Comparison of ENCODE assay signal across 9 cellular contexts in the genomic region with DNA sequence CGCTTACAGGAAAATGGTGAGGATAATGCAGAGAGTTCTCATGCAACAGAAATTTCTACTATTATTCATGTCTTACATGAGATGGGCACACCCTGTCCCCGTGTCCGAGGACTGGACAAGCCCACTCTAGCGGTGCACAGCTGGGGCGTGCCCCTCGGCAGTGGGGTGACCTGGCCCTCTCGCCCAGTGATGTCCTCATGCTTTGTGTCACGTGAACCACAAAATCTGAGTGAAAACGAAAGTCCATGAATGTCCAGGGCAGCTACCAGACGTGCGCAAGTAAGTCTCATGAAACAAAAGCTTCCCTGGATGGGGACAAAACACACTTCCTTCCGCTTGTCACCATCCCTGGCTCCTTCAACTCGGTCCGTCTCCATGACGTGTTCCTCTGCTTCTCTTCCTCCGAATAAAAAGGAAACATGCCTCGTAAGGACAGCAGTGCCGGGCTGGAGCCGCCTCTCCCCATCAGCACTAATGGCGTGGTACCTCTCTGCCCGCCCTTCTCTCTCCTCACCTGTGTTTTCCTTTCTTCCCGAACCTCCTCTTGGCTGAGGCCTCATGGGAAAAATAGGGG. TPM values are rescaled to one million over a fixed set of nuclear protein-coding genes. Genes with fewer than 3 reads are reported as not detected.
A peak's percentile ranks its signal among the peaks of the same experiment; 100 is the strongest.
DNase-seq lines count a peak whose midpoint lies in the region; ATAC-seq and TF ChIP-seq lines count a peak whose summit lies in the region.
"Had no signal": no experiment of that assay in that cellular context is flagged by ENCODE, and none has a peak within 500 bp of the region (broad histone marks: within the 10 kb centered on the region; RNA-seq: fewer than 3 reads in every experiment).

No MANE protein-coding gene starts in this region.

- no peak overlapping the region for H3K9ac ChIP-seq in parathyroid adenoma

- H3K27me3 Mint-ChIP-seq in CD8-positive, alpha-beta memory T cell: peaks cover 34 to 68% of the 10 kb centered on the region in 2 donors
- peaks cover 25% of the 10 kb centered on the region for H3K27me3 Mint-ChIP-seq in activated T-helper 1 cell treated with anti-CD3 and anti-CD28 coated beads, Interleukin-12 subunit alpha, Interleukin-12 subunit beta, Interleukin-2, Interleukin-4 antibody, amounts not matched to agents 30 ng/mL and 10 ng/mL and 1 ng/mL, durations not matched to agents 14 hours and 24 hours and 36 hours (ENCODE audit: insufficient read depth)

- H3K4me2 ChIP-seq in parathyroid adenoma (ENCODE audit: low read length): peak overlapping the region; percentile 86

- CTCF ChIA-PET in CD8-positive, alpha-beta memory T cell (lab: Charles Lee): no interaction called here

- peaks cover 0 to 17% (median 0%) of the 10 kb centered on the region in 3 donors for H3K4me1 Mint-ChIP-seq in CD8-positive, alpha-beta memory T cell
- no peaks in the 10 kb centered on the region for H3K4me1 Mint-ChIP-seq in activated T-helper 1 cell treated with anti-CD3 and anti-CD28 coated beads, Interleukin-12 subunit alpha, Interleukin-12 subunit beta, Interleukin-2, Interleukin-4 antibody, amounts not matched to agents 30 ng/mL and 10 ng/mL and 1 ng/mL, durations not matched to agents 14 hours and 24 hours and 36 hours (ENCODE audit: low read depth)

- no peaks in the 10 kb centered on the region for H3K9me3 ChIP-seq in CD8-positive, alpha-beta memory T cell (ENCODE audit: low read length)
- H3K9me3 ChIP-seq in Peyer's patch (no peaks in the 10 kb centered on the region), parathyroid adenoma (ENCODE audit: control insufficient read depth, low read length) (no peaks in the 10 kb centered on the region)

- no peak overlapping the region for H3K27ac Mint-ChIP-seq in CD8-positive, alpha-beta memory T cell
- no peak overlapping the region for H3K27ac Mint-ChIP-seq in activated T-helper 1 cell treated with anti-CD3 and anti-CD28 coated beads, Interleukin-12 subunit alpha, Interleukin-12 subunit beta, Interleukin-2, Interleukin-4 antibody, amounts not matched to agents 30 ng/mL and 10 ng/mL and 1 ng/mL, durations not matched to agents 14 hours and 24 hours and 36 hours

- H3K36me3 ChIP-seq in CD8-positive, alpha-beta memory T cell (ENCODE audit: insufficient read depth, low read length): no peaks in the 10 kb centered on the region
- H3K36me3 ChIP-seq in Peyer's patch: no peaks in the 10 kb centered on the region
- H3K36me3 ChIP-seq in parathyroid adenoma (ENCODE audit: control insufficient read depth, insufficient read depth, low read length): no peaks in the 10 kb centered on the region

- no peaks in the 10 kb centered on the region for H3K27me3 ChIP-seq in CD8-positive, alpha-beta memory T cell (ENCODE audit: insufficient read depth, low read length, poor library complexity, severe bottlenecking)
- no peaks in the 10 kb centered on the region for H3K27me3 ChIP-seq in Peyer's patch
- H3K27me3 ChIP-seq in parathyroid adenoma (ENCODE audit: control insufficient read depth, insufficient read depth, low read length): no peaks in the 10 kb centered on the region

- H3K79me2 ChIP-seq in parathyroid adenoma: no peaks in the 10 kb centered on the region

- DNase-seq in CD8-positive, alpha-beta memory T cell: no peak
- no peak for DNase-seq in Peyer's patch
- DNase-seq in fibroblast of gingiva (ENCODE audit: low read depth): peak; percentile 21
- DNase-seq in NOMO-1 (lab: John Stamatoyannopoulos, UW; ENCODE audit: unreplicated experiment in 2 of 2): no peak
- no peak for DNase-seq in middle frontal gyrus (ENCODE audit: extremely low spot score, low spot score)
- no peak for DNase-seq in activated T-helper 1 cell treated with anti-CD3 and anti-CD28 coated beads, Interleukin-12 subunit alpha, Interleukin-12 subunit beta, Interleukin-2, Interleukin-4 antibody, amounts not matched to agents 30 ng/mL and 10 ng/mL and 1 ng/mL, durations not matched to agents 14 hours and 24 hours and 36 hours (ENCODE audit: low spot score)
- DNase-seq: effector CD4-positive, alpha-beta T cell had no signal

- peak overlapping the region; percentile 68 for H3K27ac ChIP-seq in CD8-positive, alpha-beta memory T cell (ENCODE audit: low read depth, low read length)
- H3K27ac ChIP-seq in Peyer's patch (peak overlapping the region; percentile 25 to 71 (median 48)), parathyroid adenoma (peak overlapping the region; percentile 82)

- peak overlapping the region; percentile 24 for H3K4me3 ChIP-seq in CD8-positive, alpha-beta memory T cell (ENCODE audit: low read length)
- H3K4me3 ChIP-seq in Peyer's patch (peak overlapping the region in 2 of 4 donors; percentile 11 to 23), parathyroid adenoma (ENCODE audit: low read depth, low read length) (peak overlapping the region; percentile 49)

- TF ChIP-seq CTCF in Peyer's patch (IDR thresholded peaks at IDR 0.05) (no peak), parathyroid adenoma (IDR thresholded peaks at IDR 0.05) (no peak)

- H3K9me3 Mint-ChIP-seq in CD8-positive, alpha-beta memory T cell: no peaks in the 10 kb centered on the region
- no peaks in the 10 kb centered on the region for H3K9me3 Mint-ChIP-seq in activated T-helper 1 cell treated with anti-CD3 and anti-CD28 coated beads, Interleukin-12 subunit alpha, Interleukin-12 subunit beta, Interleukin-2, Interleukin-4 antibody, amounts not matched to agents 30 ng/mL and 10 ng/mL and 1 ng/mL, durations not matched to agents 14 hours and 24 hours and 36 hours

- H2AFZ ChIP-seq in parathyroid adenoma: peak overlapping the region; percentile 83

- ATAC-seq in GM21576 (IDR thresholded peaks at IDR 0.05; ENCODE audit: unreplicated experiment): no peak

- POLR2A ChIA-PET in CD8-positive, alpha-beta memory T cell (lab: Charles Lee): no interaction called here

- H3K4me1 ChIP-seq in CD8-positive, alpha-beta memory T cell (ENCODE audit: insufficient read depth, low read length): peaks cover 9% of the 10 kb centered on the region
- H3K4me1 ChIP-seq in Peyer's patch: peaks cover 0 to 16% (median 3%) of the 10 kb centered on the region in 4 donors
- no peaks in the 10 kb centered on the region for H3K4me1 ChIP-seq in parathyroid adenoma

- no peak for TF ChIP-seq POLR2A in Peyer's patch (IDR thresholded peaks at IDR 0.05)

- intact Hi-C loops in activated T-helper 1 cell treated with anti-CD3 and anti-CD28 coated beads, Interleukin-12 subunit alpha, Interleukin-12 subunit beta, Interleukin-2, Interleukin-4 antibody, amounts not matched to agents 30 ng/mL and 10 ng/mL and 1 ng/mL, durations not matched to agents 14 hours and 24 hours and 36 hours (cut with micrococcal nuclease): no loop called here

- peak overlapping the region in 4 of 7 donors; percentile 18 to 63 (median 48) for H3K4me3 Mint-ChIP-seq in CD8-positive, alpha-beta memory T cell
- H3K4me3 Mint-ChIP-seq in activated T-helper 1 cell treated with anti-CD3 and anti-CD28 coated beads, Interleukin-12 subunit alpha, Interleukin-12 subunit beta, Interleukin-2, Interleukin-4 antibody, amounts not matched to agents 30 ng/mL and 10 ng/mL and 1 ng/mL, durations not matched to agents 14 hours and 24 hours and 36 hours: no peak overlapping the region

- H3K36me3 Mint-ChIP-seq in CD8-positive, alpha-beta memory T cell: peaks cover 0 to 6% (median 0%) of the 10 kb centered on the region in 3 donors
- H3K36me3 Mint-ChIP-seq in activated T-helper 1 cell treated with anti-CD3 and anti-CD28 coated beads, Interleukin-12 subunit alpha, Interleukin-12 subunit beta, Interleukin-2, Interleukin-4 antibody, amounts not matched to agents 30 ng/mL and 10 ng/mL and 1 ng/mL, durations not matched to agents 14 hours and 24 hours and 36 hours (ENCODE audit: low read depth): no peaks in the 10 kb centered on the region

RNA-seq across cellular contexts. Expression of a gene that starts 45.6 kb away (rescaled TPM):
- total RNA-seq in CD8-positive, alpha-beta memory T cell: 10 to 100 TPM; 65.4 to 76.1 TPM
- polyA plus RNA-seq in CD8-positive, alpha-beta memory T cell: 65.8 TPM
- total RNA-seq in Peyer's patch: 100 to 1,000 TPM; 117 to 184 (median 138) TPM
- 163 and 176 TPM in 2 replicates for total RNA-seq in activated T-helper 1 cell treated with anti-CD3 and anti-CD28 coated beads, Interleukin-12 subunit alpha, Interleukin-12 subunit beta, Interleukin-2, Interleukin-4 antibody, amounts not matched to agents 30 ng/mL and 10 ng/mL and 1 ng/mL, durations not matched to agents 14 hours and 24 hours and 36 hours
